In genomic region chr9:75169623-75170022, GRCh38 we compare ENCODE assay signal across 17 cellular contexts.
DNase-seq lines count a peak whose midpoint lies in the region; ATAC-seq and TF ChIP-seq lines count a peak whose summit lies in the region.
"Had no signal": no experiment of that assay in that cellular context is flagged by ENCODE, and none has a peak within 500 bp of the region (broad histone marks: within the 10 kb centered on the region; RNA-seq: fewer than 3 reads in every experiment).

No MANE protein-coding gene starts in this region.

- H3K27me3 Mint-ChIP-seq in endodermal cell (ENCODE audit: insufficient read depth): no peaks in the 10 kb centered on the region
- no peaks in the 10 kb centered on the region for H3K27me3 Mint-ChIP-seq in stimulated activated naive CD8-positive, alpha-beta T cell treated with anti-CD3 and anti-CD28 coated beads, Interleukin-15, amount 100 ng/mL, for 72 hours

- H3K27me3 ChIP-seq in heart right ventricle (no peaks in the 10 kb centered on the region), right atrium auricular region (no peaks in the 10 kb centered on the region), SJSA1 (replicated peaks) (no peaks in the 10 kb centered on the region), endodermal cell (ENCODE audit: control insufficient read depth, insufficient read depth, low read length, poor library complexity, severe bottlenecking) (no peaks in the 10 kb centered on the region), colonic mucosa (no peaks in the 10 kb centered on the region)
- H3K27me3 ChIP-seq: body of pancreas, left lung, stomach, uterus had no signal

- no peak overlapping the region for H3K4me3 ChIP-seq in heart right ventricle
- H3K4me3 ChIP-seq in right atrium auricular region: no peak overlapping the region
- no peak overlapping the region for H3K4me3 ChIP-seq in SJSA1
- H3K4me3 ChIP-seq in endodermal cell (ENCODE audit: low read length): no peak overlapping the region
- no peak overlapping the region for H3K4me3 ChIP-seq in colonic mucosa
- H3K4me3 ChIP-seq: body of pancreas, left lung, prostate gland, stomach, uterus had no signal

- peaks cover 0 to 13% (median 3%) of the 10 kb centered on the region in 9 donors for H3K4me1 ChIP-seq in heart right ventricle
- H3K4me1 ChIP-seq in right atrium auricular region: no peaks in the 10 kb centered on the region
- peaks cover 17% of the 10 kb centered on the region for H3K4me1 ChIP-seq in SJSA1 (replicated peaks)
- H3K4me1 ChIP-seq in endodermal cell (ENCODE audit: control insufficient read depth, insufficient read depth, low read length): no peaks in the 10 kb centered on the region
- no peaks in the 10 kb centered on the region for H3K4me1 ChIP-seq in colonic mucosa
- H3K4me1 ChIP-seq: body of pancreas, left lung, prostate gland, stomach, uterus had no signal

- 60 to 68% methylated on average over 4 of the region's 4 CpGs for WGBS in heart right ventricle, 2 donors
- 82 to 87% methylated on average over 2 to 3 of the region's 4 CpGs for WGBS in endodermal cell (ENCODE audit: insufficient coverage in 1 of 2, insufficient read length in 1 of 2), 2 experiments

- ATAC-seq in heart right ventricle: peak in 5 of 8 donors; percentile 16 to 54 (median 53)
- peak; percentile 15 for ATAC-seq in sciatic nerve
- no peak for ATAC-seq in stimulated activated naive CD8-positive, alpha-beta T cell treated with anti-CD3 and anti-CD28 coated beads, Interleukin-15, amount 100 ng/mL, for 72 hours
- ATAC-seq: body of pancreas; CD8-positive, alpha-beta T cell; left lung had no signal

- peaks cover 6% of the 10 kb centered on the region for H3K36me3 Mint-ChIP-seq in endodermal cell (ENCODE audit: low read depth)

- no peaks in the 10 kb centered on the region for H3K4me1 Mint-ChIP-seq in endodermal cell
- H3K4me1 Mint-ChIP-seq in stimulated activated naive CD8-positive, alpha-beta T cell treated with anti-CD3 and anti-CD28 coated beads, Interleukin-15, amount 100 ng/mL, for 72 hours: peaks cover 16% of the 10 kb centered on the region

- H3K9me3 ChIP-seq in heart right ventricle (peaks cover 0 to 35% (median 10%) of the 10 kb centered on the region in 11 donors), right atrium auricular region (peaks cover 0 to 18% of the 10 kb centered on the region in 2 donors), SJSA1 (replicated peaks) (no peaks in the 10 kb centered on the region), endodermal cell (ENCODE audit: control insufficient read depth, low read length) (peaks cover 11% of the 10 kb centered on the region), colonic mucosa (no peaks in the 10 kb centered on the region)
- H3K9me3 ChIP-seq: body of pancreas, prostate gland, uterus had no signal

- no peak for TF ChIP-seq CTCF in heart right ventricle (IDR thresholded peaks at IDR 0.05)
- no peak for TF ChIP-seq CTCF in right atrium auricular region (IDR thresholded peaks at IDR 0.05)
- no peak for TF ChIP-seq CTCF in endodermal cell (conservative IDR thresholded peaks at IDR 0.05)
- TF ChIP-seq CTCF in GM13977 (IDR thresholded peaks at IDR 0.05; ENCODE audit: extremely low read depth, insufficient read depth, missing control alignments): no peak
- no peak for TF ChIP-seq CTCF in colonic mucosa (IDR thresholded peaks at IDR 0.05)

- peaks cover 7% of the 10 kb centered on the region for H3K9me3 Mint-ChIP-seq in endodermal cell
- H3K9me3 Mint-ChIP-seq in stimulated activated naive CD8-positive, alpha-beta T cell treated with anti-CD3 and anti-CD28 coated beads, Interleukin-15, amount 100 ng/mL, for 72 hours: peaks cover 16 to 27% of the 10 kb centered on the region in 2 donors

- peaks cover 0 to 79% (median 10%) of the 10 kb centered on the region in 9 donors for H3K36me3 ChIP-seq in heart right ventricle
- peaks cover 19% of the 10 kb centered on the region for H3K36me3 ChIP-seq in right atrium auricular region
- no peaks in the 10 kb centered on the region; the same call in 1 of the 2 replicates for H3K36me3 ChIP-seq in SJSA1
- no peaks in the 10 kb centered on the region for H3K36me3 ChIP-seq in endodermal cell (ENCODE audit: control insufficient read depth, insufficient read depth, low read length)
- H3K36me3 ChIP-seq in colonic mucosa: no peaks in the 10 kb centered on the region
- H3K36me3 ChIP-seq: prostate gland, uterus had no signal

- H3K4me3 Mint-ChIP-seq in endodermal cell: no peak overlapping the region
- H3K4me3 Mint-ChIP-seq in stimulated activated naive CD8-positive, alpha-beta T cell treated with anti-CD3 and anti-CD28 coated beads, Interleukin-15, amount 100 ng/mL, for 72 hours: no peak overlapping the region
- H3K4me3 Mint-ChIP-seq: CD8-positive, alpha-beta T cell had no signal

- DNase-seq in heart right ventricle (no peak), right atrium auricular region (ENCODE audit: low spot score) (no peak), SJSA1 (ENCODE audit: low read depth in 1 of 2, low spot score in 2 of 2) (peak in 1 of 2 experiments; percentile 33), endodermal cell (no peak), sciatic nerve (ENCODE audit: low spot score) (no peak), GM13977 (ENCODE audit: low spot score) (no peak), colonic mucosa (no peak)
- DNase-seq in stimulated activated naive CD8-positive, alpha-beta T cell treated with anti-CD3 and anti-CD28 coated beads, Interleukin-15, amount 100 ng/mL, for 72 hours: no peak
- DNase-seq: body of pancreas; CD8-positive, alpha-beta T cell; KBM-7; left lung; NCI-H1436 treated with DMSO at 0.1 percent for 48 hours; NCI-H345; stomach; uterus had no signal

- intact Hi-C loops in heart right ventricle (cut with DNase I) (loop anchor here in 1 of 10 donors (5.0 kb wide), 1 partner anchor 82 kb away; the partner anchor contains the start of genes NMRK1 and OSTF1), sciatic nerve (cut with DNase I) (no loop called here), colonic mucosa (cut with DNase I) (no loop called here)

- peak overlapping the region; percentile 64 for H3K27ac Mint-ChIP-seq in endodermal cell
- no peak overlapping the region for H3K27ac Mint-ChIP-seq in stimulated activated naive CD8-positive, alpha-beta T cell treated with anti-CD3 and anti-CD28 coated beads, Interleukin-15, amount 100 ng/mL, for 72 hours
- H3K27ac Mint-ChIP-seq: CD8-positive, alpha-beta T cell had no signal

- peak overlapping the region in 6 of 10 donors; percentile 1 to 67 (median 30) for H3K27ac ChIP-seq in heart right ventricle
- no peak overlapping the region for H3K27ac ChIP-seq in right atrium auricular region
- H3K27ac ChIP-seq in SJSA1: peak overlapping the region; percentile 49; the same call in 1 of the 2 replicates
- no peak overlapping the region for H3K27ac ChIP-seq in endodermal cell (ENCODE audit: low read depth, low read length)
- H3K27ac ChIP-seq in colonic mucosa: no peak overlapping the region
- H3K27ac ChIP-seq: body of pancreas, left lung, prostate gland, stomach, uterus had no signal

- in situ Hi-C loops in GM13977 (cut with MboI; ENCODE audit: low pct_unique_long_range_greater_than_20kb, low sequenced_read_pairs, unreplicated experiment): no loop called here

- H3K9ac ChIP-seq in endodermal cell (ENCODE audit: extremely low read depth, low read length, poor library complexity, severe bottlenecking) (no peak overlapping the region), colonic mucosa (ENCODE audit: low read depth in 2 of 2, low read length in 2 of 2) (no peak overlapping the region)

Comparison
In these comparisons a context has a peak if more than half of its experiments do, and no peak if none do; other contexts are left out.
1. H3K27ac ChIP-seq: peak in heart right ventricle (6 of 10) and SJSA1 (single experiment); none in right atrium auricular region (0 of 2), endodermal cell (single experiment) and colonic mucosa (single experiment).